In the genomic region with DNA sequence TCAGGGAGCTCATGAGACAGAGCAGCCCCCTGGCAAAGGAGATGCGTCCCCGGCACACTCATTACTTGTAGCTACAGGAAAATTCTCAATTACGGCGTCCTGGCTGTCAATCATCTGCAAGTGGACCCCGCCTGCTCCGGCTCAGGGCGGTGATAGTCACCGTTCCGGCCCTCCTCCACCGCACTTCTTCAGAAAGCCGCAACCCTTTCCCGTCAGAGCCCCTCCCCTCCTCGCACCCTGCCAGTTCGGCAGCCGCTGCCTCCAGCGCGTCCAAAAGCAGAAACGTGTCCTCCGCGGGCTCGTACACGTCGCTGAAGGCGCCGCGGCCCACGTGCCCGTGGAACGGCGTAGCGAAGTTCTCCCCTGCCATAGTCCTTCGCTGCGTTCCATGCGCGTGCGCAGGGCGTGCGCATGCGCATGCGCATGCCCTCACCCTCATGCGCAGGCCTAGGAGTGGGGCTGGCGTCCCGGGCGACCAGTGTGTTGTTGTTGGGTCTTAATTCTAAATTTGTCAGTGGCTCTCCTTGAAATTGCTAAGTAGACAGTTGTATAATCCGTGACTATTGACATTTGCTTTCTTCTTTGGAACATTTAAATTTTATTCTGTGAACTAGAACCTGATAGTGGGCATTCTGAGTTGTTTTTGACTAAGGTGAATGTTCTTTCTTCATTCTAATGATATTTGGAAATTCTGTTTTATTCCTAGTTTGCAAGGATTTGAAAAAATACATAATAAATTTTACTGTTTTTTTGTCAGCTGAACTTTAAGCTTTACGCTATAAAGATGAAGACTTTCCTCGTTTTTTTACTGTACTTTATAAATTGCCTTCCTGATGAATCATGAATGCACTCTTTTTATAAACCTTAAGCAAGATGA, we compare ENCODE assay signal across 8 cellular contexts.
DNase-seq lines count a peak whose midpoint lies in the region; ATAC-seq and TF ChIP-seq lines count a peak whose summit lies in the region.

No MANE protein-coding gene starts in this region.

- peak overlapping the region; percentile 97 for H3K27ac Mint-ChIP-seq in CD4-positive, alpha-beta T cell
- peak overlapping the region; percentile 99 for H3K27ac Mint-ChIP-seq in activated CD4-positive, alpha-beta memory T cell treated with anti-CD3 and anti-CD28 coated beads, Interleukin-2, amount 10 ng/mL, durations not matched to agents 7 days and 5 days

- TF ChIP-seq CTCF in CD4-positive, alpha-beta T cell (IDR thresholded peaks at IDR 0.05) = no peak
- no peak for TF ChIP-seq CTCF in lung (IDR thresholded peaks at IDR 0.05; ENCODE audit: control extremely low read depth, extremely low read depth)

- peak overlapping the region; percentile 93 for H3K4me3 Mint-ChIP-seq in CD4-positive, alpha-beta T cell
- H3K4me3 Mint-ChIP-seq in activated CD4-positive, alpha-beta memory T cell treated with anti-CD3 and anti-CD28 coated beads, Interleukin-2, amount 10 ng/mL, durations not matched to agents 7 days and 5 days = peak overlapping the region; percentile 82

- POLR2A ChIA-PET in CD4-positive, alpha-beta T cell (lab: Charles Lee) = interaction anchor here (0.7 to 3.8 kb wide), 10 partner anchors 12 to 140 kb away, joined by 3 to 26 read pairs (median 5); partner anchors contain the start of genes LTN1 and USP16
- POLR2A ChIA-PET in activated CD4-positive, alpha-beta memory T cell treated with anti-CD3 and anti-CD28 coated beads, Interleukin-2, amount 10 ng/mL, durations not matched to agents 7 days and 5 days (lab: Charles Lee) = interaction anchor here (0.7 to 2.9 kb wide), 8 partner anchors 48 to 415 kb away, joined by 3 to 31 read pairs (median 6); partner anchors contain the start of genes LTN1 and USP16

- peaks cover 23% of the 10 kb centered on the region for H3K4me1 Mint-ChIP-seq in CD4-positive, alpha-beta T cell (ENCODE audit: low read depth)
- peaks cover 20% of the 10 kb centered on the region for H3K4me1 Mint-ChIP-seq in activated CD4-positive, alpha-beta memory T cell treated with anti-CD3 and anti-CD28 coated beads, Interleukin-2, amount 10 ng/mL, durations not matched to agents 7 days and 5 days

- H3K4me1 ChIP-seq in ectodermal cell (ENCODE audit: control insufficient read depth, insufficient read depth, low read length) (no peaks in the 10 kb centered on the region), lung (ENCODE audit: control insufficient read depth in 2 of 2, insufficient read depth in 2 of 2, low read length in 2 of 2) (peaks cover 0 to 6% of the 10 kb centered on the region in 2 donors)

- H3K9me3 ChIP-seq in CD4-positive, alpha-beta T cell (ENCODE audit: control insufficient read depth, low read length) = no peaks in the 10 kb centered on the region
- H3K9me3 ChIP-seq in ectodermal cell (ENCODE audit: control insufficient read depth, low read length) (no peaks in the 10 kb centered on the region), lung (ENCODE audit: control insufficient read depth in 2 of 2, insufficient read depth in 1 of 2, low read length in 1 of 2) (no peaks in the 10 kb centered on the region)

- peak overlapping the region; percentile 49 for H3K4me3 ChIP-seq in ectodermal cell (ENCODE audit: insufficient read depth, low read depth, low read length)
- peak overlapping the region; percentile 41 for H3K4me3 ChIP-seq in lung

- peaks cover 40% of the 10 kb centered on the region for H3K36me3 Mint-ChIP-seq in CD4-positive, alpha-beta T cell (ENCODE audit: low read depth)
- H3K36me3 Mint-ChIP-seq in activated CD4-positive, alpha-beta memory T cell treated with anti-CD3 and anti-CD28 coated beads, Interleukin-2, amount 10 ng/mL, durations not matched to agents 7 days and 5 days (ENCODE audit: low read depth) = peaks cover 18% of the 10 kb centered on the region

- no peaks in the 10 kb centered on the region for H3K9me3 Mint-ChIP-seq in CD4-positive, alpha-beta T cell
- no peaks in the 10 kb centered on the region for H3K9me3 Mint-ChIP-seq in activated CD4-positive, alpha-beta memory T cell treated with anti-CD3 and anti-CD28 coated beads, Interleukin-2, amount 10 ng/mL, durations not matched to agents 7 days and 5 days

- intact Hi-C loops in CD4-positive, alpha-beta T cell (cut with DNase I, micrococcal nuclease) = loop anchor here (2.0 to 10.0 kb wide), 7 partner anchors 50 to 592 kb away; partner anchors contain the start of genes LTN1 (in 2 of the 2), BACH1 (in 1 of the 2) and CCT8 (in 1 of the 2)

- no peaks in the 10 kb centered on the region for H3K27me3 Mint-ChIP-seq in CD4-positive, alpha-beta T cell
- peaks cover 10% of the 10 kb centered on the region for H3K27me3 Mint-ChIP-seq in activated CD4-positive, alpha-beta memory T cell treated with anti-CD3 and anti-CD28 coated beads, Interleukin-2, amount 10 ng/mL, durations not matched to agents 7 days and 5 days

- CTCF ChIA-PET in CD4-positive, alpha-beta T cell (lab: Charles Lee) = interaction anchor here (1.0 kb wide), 1 partner anchor 140 kb away, joined by 3 read pairs; no protein-coding TSS in a partner anchor
- CTCF ChIA-PET in activated CD4-positive, alpha-beta memory T cell treated with anti-CD3 and anti-CD28 coated beads, Interleukin-2, amount 10 ng/mL, durations not matched to agents 7 days and 5 days (lab: Charles Lee) = interaction anchor here (0.6 to 2.4 kb wide), 6 partner anchors 11 to 141 kb away, joined by 3 to 9 read pairs (median 4); no protein-coding TSS in a partner anchor

- H3K27ac ChIP-seq in CD4-positive, alpha-beta T cell (ENCODE audit: low read depth, low read length) = peak overlapping the region; percentile 88
- H3K27ac ChIP-seq in ectodermal cell (ENCODE audit: insufficient read depth, low read depth, low read length, poor library complexity, severe bottlenecking) (peak overlapping the region; percentile 74), lung (ENCODE audit: low read depth in 1 of 2, low read length in 1 of 2) (peak overlapping the region; percentile 91 to 95)

- peaks cover 5% of the 10 kb centered on the region for H3K36me3 ChIP-seq in ectodermal cell (ENCODE audit: control insufficient read depth, insufficient read depth, low read length)
- H3K36me3 ChIP-seq in lung (ENCODE audit: control insufficient read depth in 2 of 2, insufficient read depth in 2 of 2, low read length in 2 of 2) = peaks cover 0 to 7% of the 10 kb centered on the region in 2 donors

- peak; percentile 94 for ATAC-seq in CD4-positive, alpha-beta T cell (ENCODE audit: poor library complexity)
- peak; percentile 97 for ATAC-seq in GM19455 (IDR thresholded peaks at IDR 0.05; ENCODE audit: unreplicated experiment)
- ATAC-seq in lung (ENCODE audit: insufficient read depth, low FRiP score) = peak; percentile 96

- 4 to 5% methylated on average over 47 of the region's 47 CpGs for WGBS in ectodermal cell, 2 experiments
- WGBS in lung, 2 donors = 5% methylated on average over 47 of the region's 47 CpGs

- no peaks in the 10 kb centered on the region for H3K27me3 ChIP-seq in CD4-positive, alpha-beta T cell (ENCODE audit: control insufficient read depth, insufficient read depth, low read length)
- H3K27me3 ChIP-seq in ectodermal cell (ENCODE audit: control insufficient read depth, insufficient read depth, low read length, poor library complexity, severe bottlenecking) (no peaks in the 10 kb centered on the region), lung (ENCODE audit: control insufficient read depth, insufficient read depth) (no peaks in the 10 kb centered on the region)

- DNase-seq in CD4-positive, alpha-beta T cell = peak; percentile 81 to 92 (median 88)
- peak; percentile 84 for DNase-seq in HK-2 (ENCODE audit: unreplicated experiment)
- peak; percentile 87 for DNase-seq in NCI-H82 treated with DMSO at 0.1 percent for 48 hours (lab: John Stamatoyannopoulos, UW; ENCODE audit: unreplicated experiment)
- DNase-seq in activated CD4-positive, alpha-beta memory T cell treated with anti-CD3 and anti-CD28 coated beads, Interleukin-2, amount 10 ng/mL, durations not matched to agents 7 days and 5 days = peak; percentile 95
- peak; percentile 91 for DNase-seq in lung (ENCODE audit: low spot score)
- peak; percentile 81 to 92 (median 87) for DNase-seq in stimulated activated CD4-positive, alpha-beta T cell treated with anti-CD3 and anti-CD28 coated beads, TNF-alpha, amount 100 ng/mL, for 24 hours (ENCODE audit: low read depth in 3 of 3)

Comparison
In these comparisons a context has a peak if more than half of its experiments do, and no peak if none do; other contexts are left out.
1. Peak in every context shown above with its lines: DNase-seq, ATAC-seq, H3K4me3 ChIP-seq and H3K27ac ChIP-seq.